ENCODE assay signal across 19 cellular contexts in the genomic region with DNA sequence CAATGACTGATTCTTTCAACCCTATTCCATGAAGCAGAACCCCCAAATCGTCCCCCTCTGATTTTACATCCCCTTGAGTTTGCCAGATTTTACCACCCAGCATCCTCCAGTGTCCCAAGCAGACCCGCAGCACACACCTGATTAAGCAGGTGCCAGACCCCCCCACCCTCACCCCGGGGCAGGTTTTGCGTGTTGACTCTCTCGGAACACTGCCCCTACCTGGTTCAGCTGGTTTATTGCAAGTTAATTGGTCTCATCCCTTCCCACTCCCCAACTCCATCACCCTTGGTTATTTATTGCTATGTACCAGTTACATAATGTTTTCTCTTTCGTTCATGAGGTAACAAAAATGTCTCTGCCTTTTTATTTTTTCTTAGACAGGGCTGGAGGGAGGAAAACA.
"Had no signal": no experiment of that assay in that cellular context is flagged by ENCODE, and none has a peak within 500 bp of the region (broad histone marks: within the 10 kb centered on the region; RNA-seq: fewer than 3 reads in every experiment).

No MANE protein-coding gene starts in this region.

- H3K36me3 ChIP-seq: colonic mucosa, gastroesophageal sphincter, heart right ventricle, neutrophil, pancreas, sigmoid colon had no signal

- H3K9me3 Mint-ChIP-seq: activated CD4-positive, alpha-beta memory T cell treated with anti-CD3 and anti-CD28 coated beads, Interleukin-2, amount 10 ng/mL, durations not matched to agents 7 days and 5 days; activated T-helper 2 cell treated with anti-CD3 and anti-CD28 coated beads, Interferon-gamma antibody, Interleukin-2, Interleukin-4, amounts not matched to agents 10 μg/mL and 5 μg/mL and 100 μg/mL, durations not matched to agents 14 hours and 24 hours and 36 hours; natural killer cell; stimulated activated memory B cell treated with anti-CD40 and anti-IgM and Interleukin-4, amounts not matched to agents 10 μg/mL and 1 μg/mL and 100 μg/mL, for 72 hours; type B pancreatic cell had no signal

- DNase-seq: activated CD4-positive, alpha-beta memory T cell treated with anti-CD3 and anti-CD28 coated beads, Interleukin-2, amount 10 ng/mL, durations not matched to agents 7 days and 5 days; activated CD4-positive, alpha-beta T cell treated with anti-CD3 and anti-CD28 coated beads for 48 hours; activated CD4-positive, CD25-positive, alpha-beta regulatory T cell; activated naive CD4-positive, alpha-beta T cell treated with Interleukin-2 at 50 U/mL for 16 hours; activated T-cell treated with anti-CD3 and anti-CD28 coated beads, Interleukin-2, amount 50 U/mL, for 1 hour; central memory CD4-positive, alpha-beta T cell; colonic mucosa; heart right ventricle; natural killer cell; pancreas; sigmoid colon; stimulated activated CD4-positive, alpha-beta T cell treated with anti-CD3 and anti-CD28 coated beads, Interleukin-4, amount 100 ng/mL, for 4 hours; testis had no signal

- H3K4me3 Mint-ChIP-seq: activated CD4-positive, alpha-beta memory T cell treated with anti-CD3 and anti-CD28 coated beads, Interleukin-2, amount 10 ng/mL, durations not matched to agents 7 days and 5 days; brain; natural killer cell; stimulated activated memory B cell treated with anti-CD40 and anti-IgM and Interleukin-4, amounts not matched to agents 10 μg/mL and 1 μg/mL and 100 μg/mL, for 72 hours; type B pancreatic cell had no signal

- ATAC-seq: gastroesophageal sphincter; heart right ventricle; natural killer cell; pancreas; stimulated activated memory B cell treated with anti-CD40 and anti-IgM and Interleukin-4, amounts not matched to agents 10 μg/mL and 1 μg/mL and 100 μg/mL, for 72 hours had no signal

- H3K4me1 Mint-ChIP-seq: activated CD4-positive, alpha-beta memory T cell treated with anti-CD3 and anti-CD28 coated beads, Interleukin-2, amount 10 ng/mL, durations not matched to agents 7 days and 5 days; natural killer cell; stimulated activated memory B cell treated with anti-CD40 and anti-IgM and Interleukin-4, amounts not matched to agents 10 μg/mL and 1 μg/mL and 100 μg/mL, for 72 hours had no signal

- H3K27ac Mint-ChIP-seq: activated CD4-positive, alpha-beta memory T cell treated with anti-CD3 and anti-CD28 coated beads, Interleukin-2, amount 10 ng/mL, durations not matched to agents 7 days and 5 days; activated T-helper 2 cell treated with anti-CD3 and anti-CD28 coated beads, Interferon-gamma antibody, Interleukin-2, Interleukin-4, amounts not matched to agents 10 μg/mL and 5 μg/mL and 100 μg/mL, durations not matched to agents 14 hours and 24 hours and 36 hours; natural killer cell; stimulated activated memory B cell treated with anti-CD40 and anti-IgM and Interleukin-4, amounts not matched to agents 10 μg/mL and 1 μg/mL and 100 μg/mL, for 72 hours; type B pancreatic cell had no signal

- H3K27me3 Mint-ChIP-seq: activated CD4-positive, alpha-beta memory T cell treated with anti-CD3 and anti-CD28 coated beads, Interleukin-2, amount 10 ng/mL, durations not matched to agents 7 days and 5 days; type B pancreatic cell had no signal

- H3K36me3 Mint-ChIP-seq: brain; natural killer cell; stimulated activated memory B cell treated with anti-CD40 and anti-IgM and Interleukin-4, amounts not matched to agents 10 μg/mL and 1 μg/mL and 100 μg/mL, for 72 hours; type B pancreatic cell had no signal

- H3K9me3 ChIP-seq: colonic mucosa, gastroesophageal sphincter, heart right ventricle, neutrophil, pancreas, sigmoid colon, testis had no signal

- H3K4me3 ChIP-seq: colonic mucosa, gastroesophageal sphincter, heart right ventricle, pancreas, sigmoid colon, testis had no signal

- H3K4me1 ChIP-seq: colonic mucosa, gastroesophageal sphincter, heart right ventricle, pancreas, sigmoid colon, testis had no signal

- H3K27ac ChIP-seq: colonic mucosa, gastroesophageal sphincter, heart right ventricle, neutrophil, pancreas, sigmoid colon, testis had no signal

- H3K27me3 ChIP-seq: colonic mucosa, gastroesophageal sphincter, neutrophil, pancreas, testis had no signal
